10 cellular contexts compared by ENCODE assay signal in genomic region chr17:80416260-80416939, GRCh38. TPM values are rescaled to one million over a fixed set of nuclear protein-coding genes. Genes with fewer than 3 reads are reported as not detected.
DNase-seq lines count a peak whose midpoint lies in the region; ATAC-seq and TF ChIP-seq lines count a peak whose summit lies in the region.
"Had no signal": no experiment of that assay in that cellular context is flagged by ENCODE, and none has a peak within 500 bp of the region (broad histone marks: within the 10 kb centered on the region; RNA-seq: fewer than 3 reads in every experiment).

No MANE protein-coding gene starts in this region.

- H3K36me3 ChIP-seq in cardiac muscle cell (no peaks in the 10 kb centered on the region), adipocyte (ENCODE audit: control insufficient read depth, insufficient read depth, low read length, severe bottlenecking) (peaks cover 9% of the 10 kb centered on the region), lower lobe of right lung (peaks cover 26% of the 10 kb centered on the region)
- H3K36me3 ChIP-seq in effector memory CD4-positive, alpha-beta T cell (ENCODE audit: control insufficient read depth, insufficient read depth, low read length) = no peaks in the 10 kb centered on the region

- H3K27me3 ChIP-seq in cardiac muscle cell (peaks cover 30% of the 10 kb centered on the region), adipocyte (replicated peaks; ENCODE audit: control insufficient read depth, insufficient read depth, low read length) (no peaks in the 10 kb centered on the region), lower lobe of right lung (ENCODE audit: low read depth) (no peaks in the 10 kb centered on the region)
- H3K27me3 ChIP-seq in effector memory CD4-positive, alpha-beta T cell (replicated peaks; ENCODE audit: control insufficient read depth, insufficient read depth, low read length, poor library complexity, severe bottlenecking) = no peaks in the 10 kb centered on the region

- ATAC-seq in lower lobe of right lung = no peak
- ATAC-seq in HG03521 (IDR thresholded peaks at IDR 0.05; ENCODE audit: unreplicated experiment) = no peak
- ATAC-seq in HG03280 (IDR thresholded peaks at IDR 0.05; ENCODE audit: unreplicated experiment) = no peak

- no peaks in the 10 kb centered on the region for H3K9me3 ChIP-seq in cardiac muscle cell (ENCODE audit: low read depth)
- H3K9me3 ChIP-seq in adipocyte (ENCODE audit: control insufficient read depth, low read length) = no peaks in the 10 kb centered on the region
- H3K9me3 ChIP-seq in lower lobe of right lung = no peaks in the 10 kb centered on the region
- no peaks in the 10 kb centered on the region for H3K9me3 ChIP-seq in effector memory CD4-positive, alpha-beta T cell (ENCODE audit: control insufficient read depth, low read length)

- TF ChIP-seq CTCF in cardiac muscle cell (IDR thresholded peaks at IDR 0.05; ENCODE audit: low read depth, low read length) = no peak
- TF ChIP-seq CTCF in lower lobe of right lung (IDR thresholded peaks at IDR 0.05) = no peak
- TF ChIP-seq CTCF in type B pancreatic cell (conservative IDR thresholded peaks at IDR 0.05) = no peak

- peak overlapping the region; percentile 62 for H3K4me3 ChIP-seq in cardiac muscle cell
- H3K4me3 ChIP-seq in adipocyte (ENCODE audit: low read length) = peak overlapping the region; percentile 100
- H3K4me3 ChIP-seq in lower lobe of right lung = peak overlapping the region; percentile 99
- no peak overlapping the region for H3K4me3 ChIP-seq in effector memory CD4-positive, alpha-beta T cell (ENCODE audit: insufficient read depth, low read depth, low read length, poor library complexity, severe bottlenecking)

- H3K27ac ChIP-seq in cardiac muscle cell = no peak overlapping the region
- no peak overlapping the region for H3K27ac ChIP-seq in lower lobe of right lung
- H3K27ac ChIP-seq in effector memory CD4-positive, alpha-beta T cell (ENCODE audit: insufficient read depth, low read length, poor library complexity, severe bottlenecking) = no peak overlapping the region

- peaks cover 13% of the 10 kb centered on the region for H3K36me3 Mint-ChIP-seq in type B pancreatic cell

- H3K27ac Mint-ChIP-seq in type B pancreatic cell = peak overlapping the region; percentile 74

- DNase-seq in cardiac muscle cell (ENCODE audit: low read depth in 1 of 2, low spot score in 1 of 2) = no peak
- DNase-seq in cardiac septum (ENCODE audit: low spot score) = no peak
- no peak for DNase-seq in adipocyte (ENCODE audit: low read depth)
- no peak for DNase-seq in lower lobe of right lung
- no peak for DNase-seq in type B pancreatic cell (ENCODE audit: extremely low spot score, unreplicated experiment)
- DNase-seq in effector memory CD4-positive, alpha-beta T cell = no peak
- DNase-seq: activated CD4-positive, alpha-beta T cell treated with anti-CD3 and anti-CD28 coated beads for 4 hours; NCI-H146 had no signal

- no peaks in the 10 kb centered on the region for H3K9me3 Mint-ChIP-seq in type B pancreatic cell

- H3K9ac ChIP-seq in adipocyte (ENCODE audit: low read length) = peak overlapping the region; percentile 96

- peaks cover 21% of the 10 kb centered on the region for H3K27me3 Mint-ChIP-seq in type B pancreatic cell

- intact Hi-C loops in cardiac septum (cut with DNase I) (no loop called here), lower lobe of right lung (cut with DNase I) (no loop called here)

- H3K4me1 ChIP-seq in cardiac muscle cell (ENCODE audit: low read depth) (peaks cover 2% of the 10 kb centered on the region), adipocyte (ENCODE audit: control insufficient read depth, insufficient read depth, low read length) (peaks cover 16% of the 10 kb centered on the region), lower lobe of right lung (peaks cover 25% of the 10 kb centered on the region)
- H3K4me1 ChIP-seq in effector memory CD4-positive, alpha-beta T cell (ENCODE audit: control insufficient read depth, insufficient read depth, low read length, poor library complexity, severe bottlenecking) = peaks cover 11% of the 10 kb centered on the region

- peaks cover 27% of the 10 kb centered on the region for H3K4me1 Mint-ChIP-seq in type B pancreatic cell (ENCODE audit: unreplicated experiment)

- peak overlapping the region; percentile 93 for H3K4me3 Mint-ChIP-seq in type B pancreatic cell

RNA-seq across cellular contexts. Expression of gene ENDOV, which starts 1.4 kb away (rescaled TPM):
- total RNA-seq in cardiac muscle cell (31.7 and 35.4 TPM in 2 replicates), cardiac septum (12.8 TPM), lower lobe of right lung (23.4 TPM), type B pancreatic cell (ENCODE audit: low replicate concordance) (30.7 and 38.9 TPM in 2 replicates)
- 38.0 and 46.9 TPM in 2 replicates for polyA plus RNA-seq in cardiac muscle cell
